Comparison of ENCODE assay signal across 12 cellular contexts in the genomic region with DNA sequence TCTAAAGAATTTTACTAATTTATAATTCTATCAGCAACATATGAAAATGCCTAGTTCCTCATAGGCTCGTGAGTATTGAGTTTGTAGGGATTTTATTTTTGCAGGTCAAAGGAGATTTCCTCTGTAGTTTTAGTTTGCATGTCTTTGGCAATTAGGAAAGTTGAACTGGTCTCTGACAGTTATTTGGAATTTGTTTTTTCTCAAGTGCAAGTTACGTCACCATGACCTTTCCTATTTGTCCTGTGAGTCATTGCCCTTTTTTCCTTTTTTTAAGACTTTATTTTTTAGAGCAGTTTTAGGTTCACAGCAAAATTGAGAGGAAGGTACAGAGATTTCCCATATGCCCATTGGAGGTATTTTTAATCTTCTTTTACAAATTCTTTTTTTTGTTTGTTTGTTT. TPM values are rescaled to one million over a fixed set of nuclear protein-coding genes. Genes with fewer than 3 reads are reported as not detected.
A peak's percentile ranks its signal among the peaks of the same experiment; 100 is the strongest.
DNase-seq lines count a peak whose midpoint lies in the region; ATAC-seq and TF ChIP-seq lines count a peak whose summit lies in the region.
"Had no signal": no experiment of that assay in that cellular context is flagged by ENCODE, and none has a peak within 500 bp of the region (broad histone marks: within the 10 kb centered on the region; RNA-seq: fewer than 3 reads in every experiment).

No MANE protein-coding gene starts in this region.

- H3K27ac ChIP-seq in RWPE2 (ENCODE audit: poor library complexity, severe bottlenecking), result peak overlapping the region; percentile 26
- H3K27ac ChIP-seq in fibroblast of lung (ENCODE audit: insufficient read depth, low read length), result peak overlapping the region; percentile 9
- H3K27ac ChIP-seq in rectal smooth muscle tissue (ENCODE audit: low read depth, low read length), result peak overlapping the region; percentile 97

- TF ChIP-seq CTCF in RWPE2 (IDR thresholded peaks at IDR 0.05; ENCODE audit: poor library complexity, severe bottlenecking), result no peak
- TF ChIP-seq CTCF in fibroblast of lung (conservative IDR thresholded peaks at IDR 0.05 in 1 of 2, IDR thresholded peaks at IDR 0.05 in 1 of 2; ENCODE audit: low read depth in 1 of 2, low read length in 2 of 2), result no peak

- H3K4me1 ChIP-seq in RWPE2 (ENCODE audit: insufficient read depth, poor library complexity, severe bottlenecking), result peaks cover 8% of the 10 kb centered on the region
- H3K4me1 ChIP-seq in fibroblast of lung (ENCODE audit: control insufficient read depth, extremely low read depth, insufficient read depth, low read length), result peaks cover 5% of the 10 kb centered on the region
- H3K4me1 ChIP-seq in rectal smooth muscle tissue (ENCODE audit: control insufficient read depth, insufficient read depth, low read length), result peaks cover 45% of the 10 kb centered on the region

- no peak overlapping the region for H3K4me3 ChIP-seq in RWPE2 (ENCODE audit: severe bottlenecking)
- no peak overlapping the region for H3K4me3 ChIP-seq in fibroblast of lung (replicated peaks in 1 of 4; ENCODE audit: control extremely low read depth in 1 of 4, insufficient read depth in 1 of 4, low read depth in 3 of 4, low read length in 4 of 4)
- H3K4me3 ChIP-seq in rectal smooth muscle tissue (ENCODE audit: low read length), result no peak overlapping the region

- H3K36me3 ChIP-seq in RWPE2 (ENCODE audit: low read depth) (no peaks in the 10 kb centered on the region), fibroblast of lung (ENCODE audit: control insufficient read depth, insufficient read depth, low read length) (no peaks in the 10 kb centered on the region), rectal smooth muscle tissue (ENCODE audit: control insufficient read depth, insufficient read depth, low read length) (no peaks in the 10 kb centered on the region)

- H3K9ac ChIP-seq in fibroblast of lung (ENCODE audit: insufficient read depth, low read length) (no peak overlapping the region), rectal smooth muscle tissue (ENCODE audit: low read length) (no peak overlapping the region)

- no peaks in the 10 kb centered on the region for H3K79me2 ChIP-seq in fibroblast of lung (ENCODE audit: control insufficient read depth, insufficient read depth, low read length)

- H3K9me3 ChIP-seq in RWPE2 (ENCODE audit: severe bottlenecking) (no peaks in the 10 kb centered on the region), fibroblast of lung (ENCODE audit: control insufficient read depth, insufficient read depth, low read depth, low read length) (no peaks in the 10 kb centered on the region)

- peak; percentile 75 for DNase-seq in EL
- no peak for DNase-seq in RWPE2 (ENCODE audit: low spot score)
- peak; percentile 75 to 93 for DNase-seq in fibroblast of lung (ENCODE audit: low read depth in 2 of 2)
- no peak for DNase-seq in cerebellar nuclear complex (lab: John Stamatoyannopoulos, UW)
- DNase-seq in NCI-H69 (lab: John Stamatoyannopoulos, UW), result no peak
- DNase-seq: activated CD8-positive, alpha-beta T cell treated with anti-CD3 and anti-CD28 coated beads, Interleukin-2, amount 10 ng/mL, durations not matched to agents 7 days and 5 days; CD4-positive, CD25-positive, alpha-beta regulatory T cell; NCI-H526; nucleus accumbens had no signal

- H4K20me1 ChIP-seq in fibroblast of lung (ENCODE audit: control insufficient read depth, extremely low read depth, insufficient read depth, low read length), result no peaks in the 10 kb centered on the region

- no peaks in the 10 kb centered on the region for H3K27me3 ChIP-seq in RWPE2 (ENCODE audit: insufficient read depth, poor library complexity, severe bottlenecking)
- no peaks in the 10 kb centered on the region for H3K27me3 ChIP-seq in fibroblast of lung (ENCODE audit: control insufficient read depth, insufficient read depth, low read length)
- H3K27me3 ChIP-seq in rectal smooth muscle tissue (ENCODE audit: control insufficient read depth, insufficient read depth, low read length), result no peaks in the 10 kb centered on the region

- ATAC-seq in RWPE2 (ENCODE audit: low read depth) (no peak), HG03108 (IDR thresholded peaks at IDR 0.05; ENCODE audit: unreplicated experiment) (no peak), GM18517 (IDR thresholded peaks at IDR 0.05; ENCODE audit: unreplicated experiment) (no peak)
- ATAC-seq: activated CD8-positive, alpha-beta T cell treated with anti-CD3 and anti-CD28 coated beads, Interleukin-2, amount 10 ng/mL, durations not matched to agents 7 days and 5 days had no signal

- no peak overlapping the region for H2AFZ ChIP-seq in fibroblast of lung (ENCODE audit: low read length)

- H3K4me2 ChIP-seq in fibroblast of lung (ENCODE audit: extremely low read depth, insufficient read depth, low read length), result peak overlapping the region; percentile 63

RNA-seq across cellular contexts. Expression of a gene that starts 29.0 kb away (rescaled TPM):
- total RNA-seq in fibroblast of lung, result 16.0 and 16.4 TPM in 2 replicates
- 3.2 and 3.3 TPM in 2 replicates for polyA plus RNA-seq in fibroblast of lung
- polyA plus RNA-seq in fibroblast of lung (2012), result 7.1 and 11.1 TPM in 2 replicates
- 1.6 and 3.4 TPM in 2 replicates for polyA minus RNA-seq in fibroblast of lung (ENCODE audit: low replicate concordance)
- total RNA-seq: CD4-positive, CD25-positive, alpha-beta regulatory T cell had no signal

Comparison
In these comparisons a context has a peak if more than half of its experiments do, and no peak if none do; other contexts are left out.
1. DNase-seq: peak in EL (single experiment) and fibroblast of lung (2 of 2); none in RWPE2 (single experiment), cerebellar nuclear complex (0 of 2) and NCI-H69 (single experiment).
2. H3K27ac ChIP-seq: peak in every context shown above with its lines; median percentile 97 in rectal smooth muscle tissue; 26 in RWPE2; 9 in fibroblast of lung.